ENCODE assay signal across 8 cellular contexts in the genomic region with DNA sequence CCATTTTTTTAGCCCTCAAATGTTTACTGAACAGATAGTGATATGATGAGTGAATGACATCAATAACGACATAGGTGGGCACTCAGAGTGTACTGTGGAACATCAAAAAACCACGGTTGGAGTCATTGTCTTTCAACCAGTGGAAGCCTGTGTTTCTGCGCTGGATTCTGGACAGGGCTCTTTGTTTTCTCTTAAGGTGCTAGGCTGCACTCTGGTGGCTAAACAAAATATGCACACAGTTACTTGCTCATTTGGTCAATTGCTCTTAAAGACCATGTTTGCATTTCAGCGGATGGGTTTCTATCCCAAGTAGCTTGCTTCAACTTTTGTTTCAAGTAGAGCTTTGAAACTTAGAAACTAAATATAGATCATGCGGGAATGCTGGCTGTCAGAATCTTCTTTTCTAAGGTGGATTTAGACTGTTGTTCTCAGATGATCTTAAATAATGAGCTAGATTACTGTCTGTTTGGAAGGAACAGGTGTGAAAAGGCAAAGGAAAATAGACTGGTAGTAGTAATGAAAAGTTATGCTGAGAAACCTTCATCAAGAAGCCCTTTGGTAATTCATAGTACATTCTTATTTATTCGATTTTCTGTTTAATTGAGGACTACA. TPM values are rescaled to one million over a fixed set of nuclear protein-coding genes. Genes with fewer than 3 reads are reported as not detected.
A peak's percentile ranks its signal among the peaks of the same experiment; 100 is the strongest.
DNase-seq lines count a peak whose midpoint lies in the region; ATAC-seq and TF ChIP-seq lines count a peak whose summit lies in the region.

No MANE protein-coding gene starts in this region.

- H3K36me3 Mint-ChIP-seq in CD14-positive monocyte = no peaks in the 10 kb centered on the region

- DNase-seq in CD14-positive monocyte (ENCODE audit: low spot score) (no peak), NCI-H2081 treated with DMSO at 0.1 percent for 48 hours (lab: John Stamatoyannopoulos, UW) (peak; percentile 12), T1000 (lab: John Stamatoyannopoulos, UW) (peak; percentile 21), cerebellum (ENCODE audit: low spot score) (peak; percentile 82), left lobe of liver (ENCODE audit: low spot score) (peak; percentile 58)
- DNase-seq in stimulated activated CD8-positive, alpha-beta memory T cell treated with anti-CD3 and anti-CD28 coated beads, Interleukin-15, amount 100 ng/mL, for 48 hours (ENCODE audit: low read depth in 2 of 2) = peak; percentile 5 to 7

- H3K27me3 Mint-ChIP-seq in CD14-positive monocyte (ENCODE audit: low read depth in 3 of 3) = peaks cover 0 to 2% (median 2%) of the 10 kb centered on the region in 3 donors

- H3K27ac Mint-ChIP-seq in CD14-positive monocyte = no peak overlapping the region

- intact Hi-C loops in CD14-positive monocyte (cut with micrococcal nuclease) = loop anchor here (2.0 to 10.0 kb wide), 2 partner anchors 1053 to 1055 kb away; no protein-coding TSS in a partner anchor

- no peak overlapping the region for H3K4me3 Mint-ChIP-seq in CD14-positive monocyte

- H3K9me3 Mint-ChIP-seq in CD14-positive monocyte = no peaks in the 10 kb centered on the region

- ATAC-seq in GM18867 (IDR thresholded peaks at IDR 0.05; ENCODE audit: unreplicated experiment) (peak; percentile 88), HG03064 (IDR thresholded peaks at IDR 0.05; ENCODE audit: low read depth, unreplicated experiment) (peak; percentile 92), left lobe of liver (peak; percentile 98)

- peak; percentile 72 for TF ChIP-seq CTCF in CD14-positive monocyte (IDR thresholded peaks at IDR 0.05)

- H3K4me1 Mint-ChIP-seq in CD14-positive monocyte = peaks cover 15% of the 10 kb centered on the region

RNA-seq across cellular contexts. Expression of a gene that starts 48.5 kb away (rescaled TPM):
- polyA plus RNA-seq in CD14-positive monocyte = not detected
- total RNA-seq in cerebellum = 0.91 TPM
- total RNA-seq in left lobe of liver = not detected
